ENCODE assay signal across 14 cellular contexts in genomic region chr9:121840838-121841760, GRCh38.
A peak's percentile ranks its signal among the peaks of the same experiment; 100 is the strongest.
DNase-seq lines count a peak whose midpoint lies in the region; ATAC-seq, FAIRE-seq and TF ChIP-seq lines count a peak whose summit lies in the region.
"Had no signal": no experiment of that assay in that cellular context is flagged by ENCODE, and none has a peak within 500 bp of the region (broad histone marks: within the 10 kb centered on the region; RNA-seq: fewer than 3 reads in every experiment).

No MANE protein-coding gene starts in this region.

- intact Hi-C loops in K562 (cut with micrococcal nuclease) (no loop called here), vagina (cut with DNase I) (no loop called here)

- in situ Hi-C loops in K562 (cut with MboI) = no loop called here

- no peak for TF ChIP-seq RAD21 in K562 (CRISPR knock-in tag; conservative IDR thresholded peaks at IDR 0.05 in 1 of 2, IDR thresholded peaks at IDR 0.05 in 1 of 2)

- CTCF ChIA-PET in K562 (lab: Yijun Ruan, JAX; ENCODE audit: low intra/inter-chr PET ratio) = no interaction called here

- TF ChIP-seq CTCF in K562 (IDR thresholded peaks at IDR 0.05 in 2 of 3, conservative IDR thresholded peaks at IDR 0.05 in 1 of 3; ENCODE audit: insufficient read depth in 2 of 3, low read depth in 1 of 3, low read length in 3 of 3) (no peak), osteoblast (IDR thresholded peaks at IDR 0.05; ENCODE audit: extremely low read depth, low read depth, low read length) (no peak), vagina (IDR thresholded peaks at IDR 0.05) (no peak)

- POLR2A ChIA-PET in K562 (lab: Yijun Ruan, JAX) = interaction anchor here (0.5 to 0.6 kb wide), 2 partner anchors 10 to 1008 kb away, joined by 3 to 4 read pairs; no protein-coding TSS in a partner anchor

- H3K9me1 ChIP-seq in K562 (ENCODE audit: control insufficient read depth, insufficient read depth, low read length) = no peaks in the 10 kb centered on the region

- H3K4me1 ChIP-seq in K562 (replicated peaks in 1 of 2; ENCODE audit: control insufficient read depth in 2 of 2, insufficient read depth in 2 of 2, low read length in 2 of 2) = no peaks in the 10 kb centered on the region
- H3K4me1 ChIP-seq in osteoblast (ENCODE audit: insufficient read depth, low read length) = peaks cover 33% of the 10 kb centered on the region
- no peaks in the 10 kb centered on the region for H3K4me1 ChIP-seq in vagina
- H3K4me1 ChIP-seq: left lung had no signal

- H3K36me3 ChIP-seq in K562 (ENCODE audit: control insufficient read depth, insufficient read depth, low read length) (no peaks in the 10 kb centered on the region), osteoblast (ENCODE audit: insufficient read depth, low read length) (no peaks in the 10 kb centered on the region), vagina (no peaks in the 10 kb centered on the region)
- H3K36me3 ChIP-seq: cardiac muscle cell, left lung had no signal

- no peak for FAIRE-seq in K562 (lab: Jason Lieb, UNC)

- WGBS in K562 (ENCODE audit: insufficient coverage, low coverage, missing lambda C conversion rate) = 2% methylated on average over 19 of the region's 20 CpGs

- H2AFZ ChIP-seq in K562 (ENCODE audit: low read depth, low read length) (no peak overlapping the region), osteoblast (ENCODE audit: low read length) (no peak overlapping the region)

- H3K27ac ChIP-seq in K562 (ENCODE audit: extremely low read depth, low read depth, low read length) = no peak overlapping the region
- H3K27ac ChIP-seq in osteoblast (ENCODE audit: low read depth, low read length) = peak overlapping the region; percentile 72
- no peak overlapping the region for H3K27ac ChIP-seq in vagina
- H3K27ac ChIP-seq: cardiac muscle cell, left lung had no signal

- no peak for ATAC-seq in K562
- ATAC-seq in GM18868 (IDR thresholded peaks at IDR 0.05; ENCODE audit: unreplicated experiment) = no peak
- ATAC-seq: left lung, Panc1, T-cell had no signal

- TF ChIP-seq POLR2A in K562 (conservative IDR thresholded peaks at IDR 0.05) = no peak
- no peak for TF ChIP-seq POLR2A in vagina (IDR thresholded peaks at IDR 0.05)

- DNase-seq in stimulated activated CD4-positive, alpha-beta T cell treated with anti-CD3 and anti-CD28 coated beads, Interleukin-15, amount 100 ng/mL, for 24 hours = peak; percentile 21
- DNase-seq in stimulated activated CD4-positive, alpha-beta T cell treated with anti-CD3 and anti-CD28 coated beads, Interleukin-4, amount 100 ng/mL, for 1 hour = no peak
- no peak for DNase-seq in K562 (ENCODE audit: extremely low read depth in 1 of 4, low spot score in 3 of 4)
- no peak for DNase-seq in osteoblast (ENCODE audit: insufficient read length, low spot score, missing footprints)
- DNase-seq in vagina (ENCODE audit: extremely low spot score in 2 of 2) = peak; percentile 71 to 81
- no peak for DNase-seq in NCI-H2081 treated with DMSO at 0.1 percent for 48 hours (lab: John Stamatoyannopoulos, UW)
- no peak for DNase-seq in NCI-H2196 treated with DMSO at 0.1 percent for 48 hours (lab: John Stamatoyannopoulos, UW; ENCODE audit: unreplicated experiment)
- DNase-seq: activated CD4-positive, CD25-positive, alpha-beta regulatory T cell treated with anti-CD3 and anti-CD28 coated beads, Interleukin-2, amount 50 U/mL, for 72 hours; activated naive CD4-positive, alpha-beta T cell treated with anti-CD3 and anti-CD28 coated beads, Interleukin-2, amount 10 ng/mL, durations not matched to agents 7 days and 5 days; left lung had no signal

- H3K4me3 ChIP-seq in K562 (no peak overlapping the region), osteoblast (ENCODE audit: insufficient read depth, low read length) (no peak overlapping the region), vagina (no peak overlapping the region)
- H3K4me3 ChIP-seq: cardiac muscle cell, left lung had no signal

- no TSS peak for BruUV-seq in K562 (replicated peaks; lab: Mats Ljungman, UMichigan)

- no peak for TF ChIP-seq EP300 in K562 (IDR thresholded peaks at IDR 0.05; ENCODE audit: low read length)

- H3K9ac ChIP-seq in K562 (ENCODE audit: insufficient read depth in 1 of 2, low read depth in 2 of 2, low read length in 2 of 2) = no peak overlapping the region

- H3K27me3 ChIP-seq in K562 (ENCODE audit: control insufficient read depth in 2 of 2, insufficient read depth in 2 of 2, low read length in 2 of 2) (peaks cover 5 to 48% of the 10 kb centered on the region in 2 experiments; a peak in 3 of 5 replicates), osteoblast (ENCODE audit: insufficient read depth, low read length) (peaks cover 2% of the 10 kb centered on the region), vagina (no peaks in the 10 kb centered on the region)
- H3K27me3 ChIP-seq: cardiac muscle cell, left lung had no signal

- H3K79me2 ChIP-seq in K562 (ENCODE audit: control insufficient read depth, insufficient read depth, low read length) = no peaks in the 10 kb centered on the region
- no peaks in the 10 kb centered on the region for H3K79me2 ChIP-seq in osteoblast (ENCODE audit: insufficient read depth, low read length)

- no peak overlapping the region for H3K4me2 ChIP-seq in K562 (ENCODE audit: insufficient read depth, low read length)
- no peak overlapping the region for H3K4me2 ChIP-seq in osteoblast (ENCODE audit: insufficient read depth, low read length)

- H4K20me1 ChIP-seq in K562 (replicated peaks; ENCODE audit: control insufficient read depth, insufficient read depth, low read length) = no peaks in the 10 kb centered on the region
- H4K20me1 ChIP-seq in osteoblast (ENCODE audit: insufficient read depth, low read length) = no peaks in the 10 kb centered on the region

- no peaks in the 10 kb centered on the region for H3K9me3 ChIP-seq in K562 (replicated peaks; ENCODE audit: control insufficient read depth, insufficient read depth, low read depth, low read length)
- H3K9me3 ChIP-seq in osteoblast (ENCODE audit: low read depth, low read length) = no peaks in the 10 kb centered on the region
- no peaks in the 10 kb centered on the region for H3K9me3 ChIP-seq in vagina
- H3K9me3 ChIP-seq: left lung had no signal

TF ChIP-seq in K562, 482 proteins besides CTCF, POLR2A, EP300 and RAD21:
- no peak for TF ChIP-seq KLF16 (IDR thresholded peaks at IDR 0.05)
- TF ChIP-seq USF1 (CRISPR knock-in tag; IDR thresholded peaks at IDR 0.05) = 0 out of 2 replicates have a peak, but pooled peaks have one; percentile 16
- no peak for TF ChIP-seq ZC3H4 (CRISPR knock-in tag; IDR thresholded peaks at IDR 0.05; ENCODE audit: borderline replicate concordance)
- TF ChIP-seq TFE3 (CRISPR knock-in tag; IDR thresholded peaks at IDR 0.05) = 0 out of 2 replicates have a peak, but pooled peaks have one; percentile 2
- TF ChIP-seq L3MBTL2 (IDR thresholded peaks at IDR 0.05) = peak; percentile 40; the same call in 1 of the 2 replicates
- no peak for TF ChIP-seq ZC3H8 (IDR thresholded peaks at IDR 0.05)
- no peak for TF ChIP-seq ZNF41 (CRISPR knock-in tag; conservative IDR thresholded peaks at IDR 0.05)
- 0 out of 2 replicates have a peak, but pooled peaks have one; percentile 38 for TF ChIP-seq USF2 (CRISPR knock-in tag; IDR thresholded peaks at IDR 0.05)
- TF ChIP-seq ZNF347 (CRISPR knock-in tag; IDR thresholded peaks at IDR 0.05; ENCODE audit: low read depth) = no peak
- TF ChIP-seq STAG1 (CRISPR knock-in tag; IDR thresholded peaks at IDR 0.05; ENCODE audit: borderline replicate concordance) = no peak
- no peak for TF ChIP-seq RFX1 (IDR thresholded peaks at IDR 0.05)
- TF ChIP-seq KHSRP (IDR thresholded peaks at IDR 0.05) = no peak

Comparison
In these comparisons a context has a peak if more than half of its experiments do, and no peak if none do; other contexts are left out.
1. DNase-seq: peak in stimulated activated CD4-positive, alpha-beta T cell treated with anti-CD3 and anti-CD28 coated beads, Interleukin-15, amount 100 ng/mL, for 24 hours (single experiment) and vagina (2 of 2); none in stimulated activated CD4-positive, alpha-beta T cell treated with anti-CD3 and anti-CD28 coated beads, Interleukin-4, amount 100 ng/mL, for 1 hour (single experiment), K562 (0 of 4), osteoblast (single experiment), NCI-H2081 treated with DMSO at 0.1 percent for 48 hours (single experiment) and NCI-H2196 treated with DMSO at 0.1 percent for 48 hours (single experiment).